ENCODE assay signal across 19 cellular contexts in genomic region chr2:216074794-216075193, GRCh38. TPM values are rescaled to one million over a fixed set of nuclear protein-coding genes. Genes with fewer than 3 reads are reported as not detected.
DNase-seq lines count a peak whose midpoint lies in the region; ATAC-seq, FAIRE-seq and TF ChIP-seq lines count a peak whose summit lies in the region.
"Had no signal": no experiment of that assay in that cellular context is flagged by ENCODE, and none has a peak within 500 bp of the region (broad histone marks: within the 10 kb centered on the region; RNA-seq: fewer than 3 reads in every experiment).

No MANE protein-coding gene starts in this region.

- no peak for ATAC-seq in CD4-positive, alpha-beta T cell (ENCODE audit: poor library complexity)
- ATAC-seq in mucosa of descending colon (peak; percentile 63), psoas muscle (no peak)
- ATAC-seq: SK-N-SH treated with all-trans-retinoic acid at 6 μM for 48 hours, T-cell had no signal

- no peak for FAIRE-seq in GM12891 (lab: Jason Lieb, UNC)

- H3K4me3 ChIP-seq in mucosa of descending colon (no peak overlapping the region), psoas muscle (no peak overlapping the region), vagina (no peak overlapping the region)
- H3K4me3 ChIP-seq: GM23248 had no signal

- no peak overlapping the region for H3K4me3 Mint-ChIP-seq in CD4-positive, alpha-beta T cell
- H3K4me3 Mint-ChIP-seq: CD14-positive monocyte had no signal

- H3K9me3 Mint-ChIP-seq in CD4-positive, alpha-beta T cell = no peaks in the 10 kb centered on the region
- H3K9me3 Mint-ChIP-seq: CD14-positive monocyte, T-cell had no signal

- in situ Hi-C loops in SK-MEL-5 (cut with HindIII; ENCODE audit: low pct_unique_long_range_greater_than_20kb, low sequenced_read_pairs) = no loop called here

- intact Hi-C loops in CD4-positive, alpha-beta T cell (cut with DNase I, micrococcal nuclease) = loop anchor here in 1 of 2 experiments (5.0 kb wide), 1 partner anchor 33 kb away; the partner anchor contains the start of gene XRCC5
- intact Hi-C loops in mucosa of descending colon (cut with DNase I, micrococcal nuclease) (no loop called here), psoas muscle (cut with DNase I) (no loop called here), posterior cingulate gyrus (cut with DNase I) (no loop called here), vagina (cut with DNase I) (no loop called here)

- CTCF ChIA-PET in CD4-positive, alpha-beta T cell (lab: Charles Lee) = interaction anchor here (1.1 kb wide), 1 partner anchor 34 kb away, joined by 4 read pairs; the partner anchor contains the start of gene XRCC5

- no peak for TF ChIP-seq CTCF in CD4-positive, alpha-beta T cell (IDR thresholded peaks at IDR 0.05)
- TF ChIP-seq CTCF in mucosa of descending colon (IDR thresholded peaks at IDR 0.05) = no peak
- no peak for TF ChIP-seq CTCF in psoas muscle (IDR thresholded peaks at IDR 0.05)
- TF ChIP-seq CTCF in vagina (IDR thresholded peaks at IDR 0.05) = no peak

- DNase-seq in CD4-positive, alpha-beta T cell = no peak
- DNase-seq in EH (ENCODE audit: low read depth) (peak; percentile 24), SK-MEL-5 (ENCODE audit: low read depth, low spot score) (peak; percentile 69), mucosa of descending colon (no peak), psoas muscle (no peak), posterior cingulate gyrus (no peak), vagina (ENCODE audit: extremely low spot score in 2 of 2) (no peak), GM12891 (ENCODE audit: insufficient read length, low spot score) (no peak)
- DNase-seq: DMS53, GM23248, NCI-H1417, NCI-H187 treated with DMSO at 0.1 percent for 48 hours, NCI-H2227 treated with DMSO at 0.1 percent for 48 hours, NCI-H510A treated with DMSO at 0.1 percent for 48 hours, NCI-H774, SHP77 treated with DMSO at 0.1 percent for 48 hours, T-cell had no signal

- POLR2A ChIA-PET in CD4-positive, alpha-beta T cell (lab: Charles Lee) = interaction anchor here (1.2 kb wide), 1 partner anchor 9 kb away, joined by 4 read pairs; no protein-coding TSS in a partner anchor

- H3K36me3 ChIP-seq in mucosa of descending colon (ENCODE audit: low read depth) (no peaks in the 10 kb centered on the region), psoas muscle (ENCODE audit: insufficient read depth in 1 of 2, low read depth in 1 of 2) (peaks cover 0 to 5% of the 10 kb centered on the region in 2 donors), vagina (no peaks in the 10 kb centered on the region)

- peaks cover 40% of the 10 kb centered on the region for H3K36me3 Mint-ChIP-seq in CD4-positive, alpha-beta T cell (ENCODE audit: low read depth)

- H3K27me3 Mint-ChIP-seq in CD4-positive, alpha-beta T cell = no peaks in the 10 kb centered on the region
- H3K27me3 Mint-ChIP-seq: T-cell had no signal

- H3K27me3 ChIP-seq in CD4-positive, alpha-beta T cell (ENCODE audit: control insufficient read depth, insufficient read depth, low read length) = no peaks in the 10 kb centered on the region
- H3K27me3 ChIP-seq in psoas muscle (ENCODE audit: insufficient read depth in 3 of 3, low read length in 2 of 3) (no peaks in the 10 kb centered on the region), vagina (no peaks in the 10 kb centered on the region)

- H3K9me3 ChIP-seq in CD4-positive, alpha-beta T cell (ENCODE audit: control insufficient read depth, low read length) = no peaks in the 10 kb centered on the region
- no peaks in the 10 kb centered on the region for H3K9me3 ChIP-seq in mucosa of descending colon
- H3K9me3 ChIP-seq in psoas muscle = no peaks in the 10 kb centered on the region
- no peaks in the 10 kb centered on the region for H3K9me3 ChIP-seq in vagina

- 95 to 97% (median 96%) methylated on average over 1 of the region's 1 CpG for WGBS in psoas muscle, 3 donors

- H3K4me1 ChIP-seq in mucosa of descending colon (ENCODE audit: low read depth) = peaks cover 10% of the 10 kb centered on the region
- no peaks in the 10 kb centered on the region for H3K4me1 ChIP-seq in psoas muscle
- H3K4me1 ChIP-seq in vagina = no peaks in the 10 kb centered on the region

- H3K4me1 Mint-ChIP-seq in CD4-positive, alpha-beta T cell (ENCODE audit: low read depth) = peaks cover 44% of the 10 kb centered on the region

- no peak for TF ChIP-seq POLR2A in vagina (IDR thresholded peaks at IDR 0.05)
- TF ChIP-seq POLR2A in GM12891 (IDR thresholded peaks at IDR 0.05; ENCODE audit: low read depth, low read length) = no peak

- no peak overlapping the region for H3K27ac ChIP-seq in CD4-positive, alpha-beta T cell (ENCODE audit: low read depth, low read length)
- no peak overlapping the region for H3K27ac ChIP-seq in psoas muscle
- H3K27ac ChIP-seq in vagina = no peak overlapping the region
- H3K27ac ChIP-seq: GM23248 had no signal

- peak overlapping the region; percentile 64 for H3K27ac Mint-ChIP-seq in CD4-positive, alpha-beta T cell

TF ChIP-seq in GM12891, 5 proteins besides CTCF, POLR2A, EP300 and RAD21:
- TF ChIP-seq SPI1 (IDR thresholded peaks at IDR 0.05; ENCODE audit: low read depth, low read length) = no peak
- no peak for TF ChIP-seq TAF1 (IDR thresholded peaks at IDR 0.05; ENCODE audit: low read depth, low read length)
- TF ChIP-seq POLR2AphosphoS5 (IDR thresholded peaks at IDR 0.05; ENCODE audit: low read depth, low read length) = no peak
- TF ChIP-seq POU2F2 (IDR thresholded peaks at IDR 0.05; ENCODE audit: low read depth, low read length) = no peak
- no peak for TF ChIP-seq PAX5 (IDR thresholded peaks at IDR 0.05; ENCODE audit: insufficient read depth, low read length, severe bottlenecking)

RNA-seq across cellular contexts. Expression of gene PECR, which starts 6.8 kb away (rescaled TPM):
- total RNA-seq in CD4-positive, alpha-beta T cell = 10 to 100 TPM in 1 of 2 experiments, 1 to 10 TPM in 1; 9.1 to 10.3 TPM
- 28.5 and 33.1 TPM in 2 replicates for total RNA-seq in SK-MEL-5 (2014; rRNA removed; shearing (Covaris generic))
- polyA plus RNA-seq in SK-MEL-5 (2015; cell fraction: cytosol; rRNA removed) = 26.0 and 29.3 TPM in 2 replicates
- 7.8 and 14.6 TPM in 2 replicates for polyA plus RNA-seq in SK-MEL-5 (2015; cell fraction: nucleus; rRNA removed)
- total RNA-seq in mucosa of descending colon (10 to 100 TPM; 19.6 to 31.8 (median 28.8) TPM), psoas muscle (1 to 10 TPM; 2.5 to 4.8 (median 3.0) TPM), vagina (13.0 TPM)
- polyA plus RNA-seq in psoas muscle = 1 to 10 TPM; 1.9 to 2.5 (median 2.5) TPM
- polyA plus RNA-seq in GM12891 (2012; ENCODE audit: low read depth, missing spikeins) = 18.7 TPM

RNA-seq across cellular contexts. Expression of gene TMEM169, which starts 6.9 kb away (rescaled TPM):
- under 1 TPM; 0.27 to 0.53 TPM for total RNA-seq in CD4-positive, alpha-beta T cell
- 0.16 and 0.67 TPM in 2 replicates for total RNA-seq in SK-MEL-5 (2014; rRNA removed; shearing (Covaris generic))
- polyA plus RNA-seq in SK-MEL-5 (2015; cell fraction: cytosol; rRNA removed) = 0.39 and 0.74 TPM in 2 replicates
- 0.19 and 1.8 TPM in 2 replicates for polyA plus RNA-seq in SK-MEL-5 (2015; cell fraction: nucleus; rRNA removed)
- total RNA-seq in mucosa of descending colon (under 1 TPM; 0.29 to 0.76 (median 0.39) TPM), psoas muscle (under 1 TPM in 2 of 4 donors, not detected in 2; 0.07 to 0.41 TPM), vagina (not detected)
- polyA plus RNA-seq in psoas muscle = under 1 TPM; 0.07 to 0.08 (median 0.08) TPM
- polyA plus RNA-seq in GM12891 (2012; ENCODE audit: low read depth, missing spikeins) = 0.32 TPM

RNA-seq across cellular contexts. Expression of gene XRCC5, which starts 34.4 kb away (rescaled TPM):
- total RNA-seq in CD4-positive, alpha-beta T cell = 100 to 1,000 TPM; 126 to 129 TPM
- 337 and 381 TPM in 2 replicates for total RNA-seq in SK-MEL-5 (2014; rRNA removed; shearing (Covaris generic))
- 199 and 237 TPM in 2 replicates for polyA plus RNA-seq in SK-MEL-5 (2015; cell fraction: cytosol; rRNA removed)
- 135 and 153 TPM in 2 replicates for polyA plus RNA-seq in SK-MEL-5 (2015; cell fraction: nucleus; rRNA removed)
- total RNA-seq in mucosa of descending colon (100 to 1,000 TPM; 169 to 207 (median 175) TPM), psoas muscle (100 to 1,000 TPM; 137 to 173 (median 148) TPM), vagina (118 TPM)
- 100 to 1,000 TPM in 2 of 3 donors, 10 to 100 TPM in 1; 75.3 to 147 (median 125) TPM for polyA plus RNA-seq in psoas muscle
- 218 TPM for polyA plus RNA-seq in GM12891 (2012; ENCODE audit: low read depth, missing spikeins)

Comparison
In these comparisons a context has a peak if more than half of its experiments do, and no peak if none do; other contexts are left out.
1. DNase-seq: peak in EH (single experiment) and SK-MEL-5 (single experiment); none in CD4-positive, alpha-beta T cell (0 of 10), mucosa of descending colon (0 of 3), psoas muscle (0 of 2), posterior cingulate gyrus (0 of 10), vagina (0 of 2) and GM12891 (single experiment).